Comparison of ENCODE assay signal across 16 cellular contexts in genomic region chr1:58762806-58763205, GRCh38. TPM values are rescaled to one million over a fixed set of nuclear protein-coding genes. Genes with fewer than 3 reads are reported as not detected.
DNase-seq lines count a peak whose midpoint lies in the region; ATAC-seq, FAIRE-seq and TF ChIP-seq lines count a peak whose summit lies in the region.
"Had no signal": no experiment of that assay in that cellular context is flagged by ENCODE, and none has a peak within 500 bp of the region (broad histone marks: within the 10 kb centered on the region; RNA-seq: fewer than 3 reads in every experiment).

No MANE protein-coding gene starts in this region.

- H3K79me1 ChIP-seq in IMR-90 (ENCODE audit: low read depth in 1 of 2, low read length in 2 of 2): peaks cover 0 to 18% of the 10 kb centered on the region in 2 experiments; a peak in 2 of 4 replicates

- H4K8ac ChIP-seq in IMR-90 (ENCODE audit: low read depth in 2 of 2, low read length in 2 of 2): peak overlapping the region; percentile 85 to 95

- H3K9me1 ChIP-seq in IMR-90 (ENCODE audit: insufficient read depth, low read length): peaks cover 11% of the 10 kb centered on the region

- peak overlapping the region; percentile 100; the same call in 2 of the 3 replicates for H2BK15ac ChIP-seq in IMR-90 (ENCODE audit: low read depth, low read length)

- H2AFZ ChIP-seq in IMR-90 (replicated peaks; ENCODE audit: low read length, poor library complexity): peak overlapping the region; percentile 9

- POLR2A ChIA-PET in A549 (lab: Yijun Ruan, JAX) (no interaction called here), IMR-90 (lab: Charles Lee; ENCODE audit: unreplicated experiment) (interaction anchor here (0.6 to 1.3 kb wide), 3 partner anchors 9 to 985 kb away, joined by 3 to 15 read pairs (median 4); no protein-coding TSS in a partner anchor)
- POLR2A ChIA-PET in activated CD4-positive, alpha-beta T cell treated with anti-CD3 and anti-CD28 coated beads, Interleukin-2, amount 10 ng/mL, durations not matched to agents 7 days and 5 days (lab: Charles Lee): interaction anchor here (0.6 kb wide), 1 partner anchor 376 kb away, joined by 3 read pairs; no protein-coding TSS in a partner anchor

- DNase-seq in A549 (ENCODE audit: low read depth in 1 of 2, low spot score in 1 of 2) (no peak), IMR-90 (peak; percentile 63), brain microvascular endothelial cell (no peak), iris pigment epithelial cell (ENCODE audit: low read depth) (peak; percentile 77), OCI-M1 (lab: John Stamatoyannopoulos, UW) (no peak), kidney (no peak)
- DNase-seq in stimulated activated CD4-positive, alpha-beta T cell treated with anti-CD3 and anti-CD28 coated beads, Interleukin-2, amount 100 ng/mL, for 24 hours: no peak
- no peak for DNase-seq in activated CD4-positive, alpha-beta T cell treated with anti-CD3 and anti-CD28 coated beads, Interleukin-2, amount 10 ng/mL, durations not matched to agents 7 days and 5 days
- DNase-seq: activated gamma-delta T cell, body of pancreas, H9, NCI-H748 treated with DMSO at 0.1 percent for 48 hours, T-cell, transverse colon had no signal

- no peaks in the 10 kb centered on the region for H3K27me3 ChIP-seq in IMR-90 (ENCODE audit: control insufficient read depth, insufficient read depth, low read length)
- no peaks in the 10 kb centered on the region for H3K27me3 ChIP-seq in brain microvascular endothelial cell (replicated peaks)
- H3K27me3 ChIP-seq: body of pancreas, transverse colon had no signal

- no peak overlapping the region for H3K9ac ChIP-seq in IMR-90 (ENCODE audit: low read depth, low read length)
- no peak overlapping the region for H3K9ac ChIP-seq in kidney (ENCODE audit: low read length in 2 of 2)

- H3K9me3 ChIP-seq in A549 (no peaks in the 10 kb centered on the region), IMR-90 (ENCODE audit: control insufficient read depth, insufficient read depth, low read length) (no peaks in the 10 kb centered on the region), kidney (ENCODE audit: control insufficient read depth in 1 of 2, low read length in 2 of 2) (no peaks in the 10 kb centered on the region)
- H3K9me3 ChIP-seq: body of pancreas, transverse colon had no signal

- peak overlapping the region; percentile 70 for H3K23ac ChIP-seq in IMR-90 (ENCODE audit: low read depth, low read length)

- no peak overlapping the region for H3K27ac Mint-ChIP-seq in activated CD4-positive, alpha-beta T cell treated with anti-CD3 and anti-CD28 coated beads, Interleukin-2, amount 10 ng/mL, durations not matched to agents 7 days and 5 days
- H3K27ac Mint-ChIP-seq: T-cell had no signal

- in situ Hi-C loops in IMR-90 (cut with MboI; ENCODE audit: low sequenced_read_pairs) (no loop called here), brain microvascular endothelial cell (cut with HindIII; ENCODE audit: low pct_ligation_motif_present, low sequenced_read_pairs) (loop anchor here (25.0 kb wide), 1 partner anchor 924 kb away; no protein-coding TSS in a partner anchor)

- no peaks in the 10 kb centered on the region for H3K36me3 ChIP-seq in IMR-90 (ENCODE audit: control insufficient read depth, insufficient read depth, low read length)
- no peaks in the 10 kb centered on the region for H3K36me3 ChIP-seq in brain microvascular endothelial cell (replicated peaks)
- no peaks in the 10 kb centered on the region for H3K36me3 ChIP-seq in kidney (ENCODE audit: control insufficient read depth in 1 of 2, insufficient read depth in 2 of 2, low read length in 2 of 2)
- H3K36me3 ChIP-seq: transverse colon had no signal

- peak overlapping the region; percentile 37 for H2AK9ac ChIP-seq in IMR-90 (replicated peaks; ENCODE audit: low read depth, low read length, poor library complexity)

- H3K14ac ChIP-seq in IMR-90 (replicated peaks; ENCODE audit: low read depth, low read length): peak overlapping the region; percentile 78

- peak overlapping the region; percentile 94 for H4K91ac ChIP-seq in IMR-90 (ENCODE audit: insufficient read depth, low read depth, low read length)

- no peaks in the 10 kb centered on the region for H3K36me3 Mint-ChIP-seq in activated CD4-positive, alpha-beta T cell treated with anti-CD3 and anti-CD28 coated beads, Interleukin-2, amount 10 ng/mL, durations not matched to agents 7 days and 5 days (ENCODE audit: low read depth)
- H3K36me3 Mint-ChIP-seq: T-cell had no signal

- H2BK20ac ChIP-seq in IMR-90 (ENCODE audit: low read depth, low read length): peak overlapping the region; percentile 100

- no peak for TF ChIP-seq POLR2A in A549 (IDR thresholded peaks at IDR 0.05; ENCODE audit: low read length)
- TF ChIP-seq POLR2A in IMR-90 (IDR thresholded peaks at IDR 0.05; ENCODE audit: low read depth, low read length): no peak

- H3K4me2 ChIP-seq in A549: peak overlapping the region; percentile 45; the same call in 2 of the 3 replicates
- peak overlapping the region; percentile 53 for H3K4me2 ChIP-seq in IMR-90 (ENCODE audit: low read depth, low read length)

- dilution Hi-C loops in IMR-90 (cut with HindIII; ENCODE audit: low sequenced_read_pairs, unreplicated experiment): no loop called here

- peak overlapping the region; percentile 65 for H3K18ac ChIP-seq in IMR-90 (ENCODE audit: low read depth, low read length)

- no peaks in the 10 kb centered on the region for H3K9me3 Mint-ChIP-seq in activated CD4-positive, alpha-beta T cell treated with anti-CD3 and anti-CD28 coated beads, Interleukin-2, amount 10 ng/mL, durations not matched to agents 7 days and 5 days
- H3K9me3 Mint-ChIP-seq: H9, neural crest cell, T-cell had no signal

- intact Hi-C loops in IMR-90 (cut with micrococcal nuclease): loop anchor here (10.0 kb wide), 1 partner anchor 68 kb away; no protein-coding TSS in a partner anchor
- intact Hi-C loops in kidney (cut with DNase I): no loop called here

- H4K20me1 ChIP-seq in IMR-90 (ENCODE audit: insufficient read depth, low read length): no peaks in the 10 kb centered on the region

- H3K27me3 Mint-ChIP-seq in activated CD4-positive, alpha-beta T cell treated with anti-CD3 and anti-CD28 coated beads, Interleukin-2, amount 10 ng/mL, durations not matched to agents 7 days and 5 days: peaks cover 5% of the 10 kb centered on the region

- FAIRE-seq in A549 (lab: Jason Lieb, UNC): no peak
- FAIRE-seq in kidney (lab: Jason Lieb, UNC): no peak
- FAIRE-seq: RCC 7860 had no signal

- H3K4ac ChIP-seq in IMR-90 (ENCODE audit: low read depth, low read length): peak overlapping the region; percentile 72

- H3K4me3 ChIP-seq in A549 (no peak overlapping the region), IMR-90 (ENCODE audit: insufficient read depth, low read depth, low read length) (no peak overlapping the region), brain microvascular endothelial cell (ENCODE audit: low read depth, low read length) (no peak overlapping the region), kidney (ENCODE audit: low read length in 2 of 2) (no peak overlapping the region)
- H3K4me3 ChIP-seq: body of pancreas, transverse colon had no signal

- peak overlapping the region in 1 of 2 experiments; percentile 32; a peak in 2 of 6 replicates for H3K27ac ChIP-seq in A549
- H3K27ac ChIP-seq in IMR-90 (ENCODE audit: insufficient read depth, low read length): peak overlapping the region; percentile 88
- peak overlapping the region; percentile 97 for H3K27ac ChIP-seq in brain microvascular endothelial cell
- no peak overlapping the region for H3K27ac ChIP-seq in kidney (ENCODE audit: low read depth in 2 of 2, low read length in 2 of 2)
- H3K27ac ChIP-seq: body of pancreas, transverse colon had no signal

- H2BK5ac ChIP-seq in IMR-90 (ENCODE audit: low read depth, low read length, poor library complexity, severe bottlenecking): peak overlapping the region; percentile 100

- ATAC-seq in A549 (no peak), IMR-90 (ENCODE audit: low read depth) (peak; percentile 59)
- ATAC-seq: body of pancreas, T-cell had no signal

- peaks cover 21% of the 10 kb centered on the region for H3K4me1 ChIP-seq in A549
- H3K4me1 ChIP-seq in IMR-90 (ENCODE audit: control insufficient read depth, insufficient read depth, low read length): peaks cover 25% of the 10 kb centered on the region
- no peaks in the 10 kb centered on the region for H3K4me1 ChIP-seq in kidney (ENCODE audit: control insufficient read depth in 1 of 2, insufficient read depth in 1 of 2, low read depth in 1 of 2, low read length in 2 of 2)
- H3K4me1 ChIP-seq: body of pancreas had no signal

- no TSS peak for BruUV-seq in IMR-90 (replicated peaks; lab: Mats Ljungman, UMichigan)

- H2BK120ac ChIP-seq in IMR-90 (ENCODE audit: low read depth, low read length): peak overlapping the region; percentile 100

- TF ChIP-seq CTCF in A549 (IDR thresholded peaks at IDR 0.05): no peak
- TF ChIP-seq CTCF in IMR-90 (conservative IDR thresholded peaks at IDR 0.05; ENCODE audit: low read depth, low read length): no peak
- TF ChIP-seq CTCF in brain microvascular endothelial cell (IDR thresholded peaks at IDR 0.05; ENCODE audit: low read depth, low read length, missing control alignments): no peak
- no peak for TF ChIP-seq CTCF in kidney (IDR thresholded peaks at IDR 0.05; ENCODE audit: borderline replicate concordance, extremely low read depth, insufficient read depth)

- H3K4me3 Mint-ChIP-seq in activated CD4-positive, alpha-beta T cell treated with anti-CD3 and anti-CD28 coated beads, Interleukin-2, amount 10 ng/mL, durations not matched to agents 7 days and 5 days: no peak overlapping the region
- H3K4me3 Mint-ChIP-seq: H9, neural crest cell, T-cell had no signal

- no peak for TF ChIP-seq EP300 in A549 (IDR thresholded peaks at IDR 0.05)

- H2AK5ac ChIP-seq in IMR-90 (ENCODE audit: low read depth, low read length): peak overlapping the region; percentile 88

- no peak for TF ChIP-seq RAD21 in A549 (conservative IDR thresholded peaks at IDR 0.05 in 1 of 2, IDR thresholded peaks at IDR 0.05 in 1 of 2)
- no peak for TF ChIP-seq RAD21 in IMR-90 (IDR thresholded peaks at IDR 0.05; ENCODE audit: low read length)

- H3K56ac ChIP-seq in IMR-90 (ENCODE audit: extremely low read depth, insufficient read depth, low read length): peak overlapping the region; percentile 90

- CTCF ChIA-PET in A549 (lab: Yijun Ruan, JAX) (interaction anchor here (0.5 to 1.2 kb wide), 3 partner anchors 9 to 21 kb away, joined by 3 to 4 read pairs (median 3); no protein-coding TSS in a partner anchor), IMR-90 (lab: Yijun Ruan, JAX) (no interaction called here)
- CTCF ChIA-PET in activated CD4-positive, alpha-beta T cell treated with anti-CD3 and anti-CD28 coated beads, Interleukin-2, amount 10 ng/mL, durations not matched to agents 7 days and 5 days (lab: Charles Lee): interaction anchor here (0.6 to 1.2 kb wide), 2 partner anchors 14 to 209 kb away, joined by 3 to 5 read pairs; no protein-coding TSS in a partner anchor

- no peaks in the 10 kb centered on the region for H3K4me1 Mint-ChIP-seq in activated CD4-positive, alpha-beta T cell treated with anti-CD3 and anti-CD28 coated beads, Interleukin-2, amount 10 ng/mL, durations not matched to agents 7 days and 5 days

- H4K5ac ChIP-seq in IMR-90 (ENCODE audit: low read depth, low read length): peak overlapping the region; percentile 94

RNA-seq across cellular contexts. Expression of gene JUN, which starts 21.0 kb away (rescaled TPM):
- polyA plus RNA-seq in A549 (2011; rRNA removed) (32.6 and 59.8 TPM in 2 replicates), A549 (2017; fragmentation: RNase III; extraction: RNeasy Plus Mini Kit Qiagen cat#74134 plus additional on column Dnase treatment) (23.3 to 27.4 TPM (median 23.3 TPM) in 3 replicates), IMR-90 (2012; rRNA removed) (86.9 and 89.1 TPM in 2 replicates), kidney (ENCODE audit: insufficient read depth, low read depth, low replicate concordance) (41.8 TPM)
- 60.3 and 71.5 TPM in 2 replicates for polyA plus RNA-seq in A549 (2012; cell fraction: cytosol; rRNA removed)
- 96.1 and 156 TPM in 2 replicates for polyA plus RNA-seq in A549 (2012; cell fraction: nucleus; rRNA removed)
- 47.1 and 53.4 TPM in 2 replicates for polyA minus RNA-seq in A549 (2011; rRNA and poly(A)+ RNA removed)
- total RNA-seq in IMR-90 (2012; rRNA removed) (46.6 and 51.1 TPM in 2 replicates), kidney (109 TPM)
- polyA plus RNA-seq in IMR-90 (2012; cell fraction: cytosol; rRNA removed): 80.5 and 108 TPM in 2 replicates
- polyA plus RNA-seq in IMR-90 (2012; cell fraction: nucleus; rRNA removed; ENCODE audit: low replicate concordance): 85.4 and 184 TPM in 2 replicates
- total RNA-seq in activated CD4-positive, alpha-beta T cell treated with anti-CD3 and anti-CD28 coated beads, Interleukin-2, amount 10 ng/mL, durations not matched to agents 7 days and 5 days: 10 to 100 TPM; 30.1 to 35.6 TPM

Comparison
In these comparisons a context has a peak if more than half of its experiments do, and no peak if none do; other contexts are left out.
1. DNase-seq: peak in IMR-90 (single experiment) and iris pigment epithelial cell (single experiment); none in A549 (0 of 2), brain microvascular endothelial cell (single experiment), OCI-M1 (single experiment), stimulated activated CD4-positive, alpha-beta T cell treated with anti-CD3 and anti-CD28 coated beads, Interleukin-2, amount 100 ng/mL, for 24 hours (0 of 2), activated CD4-positive, alpha-beta T cell treated with anti-CD3 and anti-CD28 coated beads, Interleukin-2, amount 10 ng/mL, durations not matched to agents 7 days and 5 days (single experiment) and kidney (single experiment).
2. H3K27ac ChIP-seq: peak in IMR-90 (single experiment) and brain microvascular endothelial cell (single experiment); none in kidney (0 of 2).